5 cellular contexts compared by ENCODE assay signal in genomic region chr1:170170513-170170912, GRCh38. TPM values are rescaled to one million over a fixed set of nuclear protein-coding genes. Genes with fewer than 3 reads are reported as not detected.
"Had no signal": no experiment of that assay in that cellular context is flagged by ENCODE, and none has a peak within 500 bp of the region (broad histone marks: within the 10 kb centered on the region; RNA-seq: fewer than 3 reads in every experiment).

No MANE protein-coding gene starts in this region.

RNA-seq across cellular contexts. Expression of gene NTMT2, which starts 24.8 kb away (rescaled TPM):
- total RNA-seq: GM23248, GM23338, H1, H4, HFFc6 had no signal
- polyA plus RNA-seq: GM23248 had no signal
